ENCODE assay signal across 35 cellular contexts in genomic region chr12:11150832-11151231, GRCh38. TPM values are rescaled to one million over a fixed set of nuclear protein-coding genes. Genes with fewer than 3 reads are reported as not detected.
"Had no signal": no experiment of that assay in that cellular context is flagged by ENCODE, and none has a peak within 500 bp of the region (broad histone marks: within the 10 kb centered on the region; RNA-seq: fewer than 3 reads in every experiment).

No MANE protein-coding gene starts in this region.

- ATAC-seq: activated CD8-positive, alpha-beta T cell treated with anti-CD3 and anti-CD28 coated beads for 36 hours; activated naive CD8-positive, alpha-beta T cell treated with anti-CD3 and anti-CD28 coated beads, Interleukin-2, amount 50 U/mL, for 24 hours; activated T-cell treated with anti-CD3 and anti-CD28 coated beads, Interleukin-2, amount 50 U/mL, for 4 hours; effector memory CD8-positive, alpha-beta T cell; esophagus mucosa; left cardiac atrium; left ventricle myocardium superior; mucosa of descending colon; natural killer cell treated with Interleukin-12 subunit alpha and Interleukin-12 subunit beta and Interleukin-15 and Interleukin-18, amount 100 ng/mL, for 72 hours; stimulated activated naive B cell treated with anti-CD40 and anti-IgM and Interleukin-4, amounts not matched to agents 10 μg/mL and 1 μg/mL and 100 μg/mL, for 72 hours had no signal

- H3K4me3 Mint-ChIP-seq: activated CD4-positive, alpha-beta T cell treated with anti-CD3 and anti-CD28 coated beads, Interleukin-2, amount 10 ng/mL, durations not matched to agents 7 days and 5 days; activated CD8-positive, alpha-beta T cell treated with anti-CD3 and anti-CD28 coated beads for 36 hours; activated naive CD8-positive, alpha-beta T cell treated with anti-CD3 and anti-CD28 coated beads, Interleukin-2, amount 50 U/mL, for 24 hours; activated T-cell treated with anti-CD3 and anti-CD28 coated beads, Interleukin-2, amount 50 U/mL, for 4 hours; effector memory CD8-positive, alpha-beta T cell; natural killer cell treated with Interleukin-12 subunit alpha and Interleukin-12 subunit beta and Interleukin-15 and Interleukin-18, amount 100 ng/mL, for 72 hours; stimulated activated naive B cell treated with anti-CD40 and anti-IgM and Interleukin-4, amounts not matched to agents 10 μg/mL and 1 μg/mL and 100 μg/mL, for 72 hours had no signal

- H3K9me3 Mint-ChIP-seq: effector memory CD8-positive, alpha-beta T cell; natural killer cell treated with Interleukin-12 subunit alpha and Interleukin-12 subunit beta and Interleukin-15 and Interleukin-18, amount 100 ng/mL, for 72 hours had no signal

- H3K27ac ChIP-seq: right atrium auricular region, tibial nerve had no signal

- DNase-seq: activated CD4-positive, alpha-beta T cell treated with anti-CD3 and anti-CD28 coated beads for 1 hour; activated CD4-positive, alpha-beta T cell treated with anti-CD3 and anti-CD28 coated beads, Interleukin-2, amount 10 ng/mL, durations not matched to agents 7 days and 5 days; activated CD8-positive, alpha-beta T cell treated with anti-CD3 and anti-CD28 coated beads for 36 hours; activated naive CD8-positive, alpha-beta T cell treated with anti-CD3 and anti-CD28 coated beads, Interleukin-2, amount 50 U/mL, for 24 hours; activated T-cell treated with anti-CD3 and anti-CD28 coated beads, Interleukin-2, amount 50 U/mL, for 4 hours; amygdala; caudate nucleus; cortex of kidney; effector memory CD8-positive, alpha-beta T cell; foreskin fibroblast; head of caudate nucleus; hippocampal formation; left cardiac atrium; left ventricle myocardium superior; mucosa of descending colon; stimulated activated CD4-positive, alpha-beta T cell treated with anti-CD3 and anti-CD28 coated beads, Interleukin-15, amount 100 ng/mL, for 24 hours; stimulated activated CD4-positive, alpha-beta T cell treated with anti-CD3 and anti-CD28 coated beads, Interleukin-2, amount 100 ng/mL, for 24 hours; stimulated activated naive B cell treated with anti-CD40 and anti-IgM and Interleukin-4, amounts not matched to agents 10 μg/mL and 1 μg/mL and 100 μg/mL, for 72 hours had no signal

- H3K4me1 ChIP-seq: right atrium auricular region, tibial nerve had no signal

- H3K9me3 ChIP-seq: right atrium auricular region had no signal

- H3K4me3 ChIP-seq: mucosa of descending colon, right atrium auricular region, smooth muscle cell, tibial nerve had no signal

- H3K27ac Mint-ChIP-seq: activated CD4-positive, alpha-beta T cell treated with anti-CD3 and anti-CD28 coated beads, Interleukin-2, amount 10 ng/mL, durations not matched to agents 7 days and 5 days; activated CD8-positive, alpha-beta T cell treated with anti-CD3 and anti-CD28 coated beads for 36 hours; activated naive CD4-positive, alpha-beta T cell treated with anti-CD3 and anti-CD28 coated beads, Interleukin-2, amount 50 U/mL, for 24 hours; activated naive CD8-positive, alpha-beta T cell treated with anti-CD3 and anti-CD28 coated beads, Interleukin-2, amount 50 U/mL, for 24 hours; activated T-helper 2 cell treated with anti-CD3 and anti-CD28 coated beads, Interferon-gamma antibody, Interleukin-2, Interleukin-4, amounts not matched to agents 10 μg/mL and 5 μg/mL and 100 μg/mL, durations not matched to agents 14 hours and 24 hours and 36 hours; effector memory CD8-positive, alpha-beta T cell; natural killer cell treated with Interleukin-12 subunit alpha and Interleukin-12 subunit beta and Interleukin-15 and Interleukin-18, amount 100 ng/mL, for 72 hours; stimulated activated naive B cell treated with anti-CD40 and anti-IgM and Interleukin-4, amounts not matched to agents 10 μg/mL and 1 μg/mL and 100 μg/mL, for 72 hours had no signal

- H3K27me3 ChIP-seq: right atrium auricular region, tibial nerve had no signal

- H3K36me3 ChIP-seq: right atrium auricular region had no signal

- H3K27me3 Mint-ChIP-seq: activated CD4-positive, alpha-beta T cell treated with anti-CD3 and anti-CD28 coated beads, Interleukin-2, amount 10 ng/mL, durations not matched to agents 7 days and 5 days; activated CD8-positive, alpha-beta T cell treated with anti-CD3 and anti-CD28 coated beads for 36 hours; activated naive CD4-positive, alpha-beta T cell treated with anti-CD3 and anti-CD28 coated beads, Interleukin-2, amount 50 U/mL, for 24 hours; activated naive CD8-positive, alpha-beta T cell treated with anti-CD3 and anti-CD28 coated beads, Interleukin-2, amount 50 U/mL, for 24 hours; effector memory CD8-positive, alpha-beta T cell; natural killer cell treated with Interleukin-12 subunit alpha and Interleukin-12 subunit beta and Interleukin-15 and Interleukin-18, amount 100 ng/mL, for 72 hours; stimulated activated naive B cell treated with anti-CD40 and anti-IgM and Interleukin-4, amounts not matched to agents 10 μg/mL and 1 μg/mL and 100 μg/mL, for 72 hours had no signal

RNA-seq across cellular contexts. Expression of gene TAS2R30, which starts 16.4 kb away (rescaled TPM):
- polyA plus RNA-seq: smooth muscle cell, urinary bladder had no signal

RNA-seq across cellular contexts. Expression of gene TAS2R42, which starts 35.9 kb away (rescaled TPM):
- total RNA-seq: activated CD4-positive, alpha-beta T cell treated with anti-CD3 and anti-CD28 coated beads, Interleukin-2, amount 10 ng/mL, durations not matched to agents 7 days and 5 days; activated CD8-positive, alpha-beta T cell treated with anti-CD3 and anti-CD28 coated beads for 36 hours; activated T-cell treated with anti-CD3 and anti-CD28 coated beads, Interleukin-2, amount 50 U/mL, for 4 hours; activated T-helper 2 cell treated with anti-CD3 and anti-CD28 coated beads, Interferon-gamma antibody, Interleukin-2, Interleukin-4, amounts not matched to agents 10 μg/mL and 5 μg/mL and 100 μg/mL, durations not matched to agents 14 hours and 24 hours and 36 hours; chondrocyte; endothelial cell of umbilical vein; esophagus mucosa; left cardiac atrium; left ventricle myocardium superior; lung microvascular endothelial cell; mesenteric fat pad; mucosa of descending colon; myocyte; natural killer cell treated with Interleukin-12 subunit alpha and Interleukin-12 subunit beta and Interleukin-15 and Interleukin-18, amount 100 ng/mL, for 72 hours; omental fat pad; pulmonary artery endothelial cell; right atrium auricular region; smooth muscle cell; temporal lobe; tibial nerve; urinary bladder had no signal
- polyA plus RNA-seq: endothelial cell of umbilical vein, keratinocyte, smooth muscle cell, urinary bladder had no signal

RNA-seq across cellular contexts. Expression of gene TAS2R43, which starts 58.7 kb away (rescaled TPM):
- total RNA-seq: left cardiac atrium, left ventricle myocardium superior, mesenteric fat pad had no signal
- polyA plus RNA-seq: urinary bladder had no signal
